In genomic region chr18:61988100-61988499, GRCh38 we compare ENCODE assay signal across 1 cellular context.
TF ChIP-seq lines count a peak whose summit lies in the region.

No MANE protein-coding gene starts in this region.

TF ChIP-seq in HEK293, 187 proteins besides CTCF, POLR2A, EP300 and RAD21 (continued from another document):
- TF ChIP-seq ZNF704 (tag by site-specific recombination; IDR thresholded peaks at IDR 0.05), result no peak
- TF ChIP-seq ZNF837 (tag by site-specific recombination; IDR thresholded peaks at IDR 0.05), result no peak
- peak; percentile 53; the same call in 1 of the 2 replicates for TF ChIP-seq ZXDB (tag by site-specific recombination; IDR thresholded peaks at IDR 0.05)
- TF ChIP-seq FEZF1 (tag by site-specific recombination; IDR thresholded peaks at IDR 0.05), result peak; percentile 55
- no peak for TF ChIP-seq YY1 (tag by site-specific recombination; IDR thresholded peaks at IDR 0.05)
- no peak for TF ChIP-seq ZNF639 (tag by site-specific recombination; IDR thresholded peaks at IDR 0.05)
- no peak for TF ChIP-seq SP2 (tag by site-specific recombination; IDR thresholded peaks at IDR 0.05)
- TF ChIP-seq, protein P1, sequence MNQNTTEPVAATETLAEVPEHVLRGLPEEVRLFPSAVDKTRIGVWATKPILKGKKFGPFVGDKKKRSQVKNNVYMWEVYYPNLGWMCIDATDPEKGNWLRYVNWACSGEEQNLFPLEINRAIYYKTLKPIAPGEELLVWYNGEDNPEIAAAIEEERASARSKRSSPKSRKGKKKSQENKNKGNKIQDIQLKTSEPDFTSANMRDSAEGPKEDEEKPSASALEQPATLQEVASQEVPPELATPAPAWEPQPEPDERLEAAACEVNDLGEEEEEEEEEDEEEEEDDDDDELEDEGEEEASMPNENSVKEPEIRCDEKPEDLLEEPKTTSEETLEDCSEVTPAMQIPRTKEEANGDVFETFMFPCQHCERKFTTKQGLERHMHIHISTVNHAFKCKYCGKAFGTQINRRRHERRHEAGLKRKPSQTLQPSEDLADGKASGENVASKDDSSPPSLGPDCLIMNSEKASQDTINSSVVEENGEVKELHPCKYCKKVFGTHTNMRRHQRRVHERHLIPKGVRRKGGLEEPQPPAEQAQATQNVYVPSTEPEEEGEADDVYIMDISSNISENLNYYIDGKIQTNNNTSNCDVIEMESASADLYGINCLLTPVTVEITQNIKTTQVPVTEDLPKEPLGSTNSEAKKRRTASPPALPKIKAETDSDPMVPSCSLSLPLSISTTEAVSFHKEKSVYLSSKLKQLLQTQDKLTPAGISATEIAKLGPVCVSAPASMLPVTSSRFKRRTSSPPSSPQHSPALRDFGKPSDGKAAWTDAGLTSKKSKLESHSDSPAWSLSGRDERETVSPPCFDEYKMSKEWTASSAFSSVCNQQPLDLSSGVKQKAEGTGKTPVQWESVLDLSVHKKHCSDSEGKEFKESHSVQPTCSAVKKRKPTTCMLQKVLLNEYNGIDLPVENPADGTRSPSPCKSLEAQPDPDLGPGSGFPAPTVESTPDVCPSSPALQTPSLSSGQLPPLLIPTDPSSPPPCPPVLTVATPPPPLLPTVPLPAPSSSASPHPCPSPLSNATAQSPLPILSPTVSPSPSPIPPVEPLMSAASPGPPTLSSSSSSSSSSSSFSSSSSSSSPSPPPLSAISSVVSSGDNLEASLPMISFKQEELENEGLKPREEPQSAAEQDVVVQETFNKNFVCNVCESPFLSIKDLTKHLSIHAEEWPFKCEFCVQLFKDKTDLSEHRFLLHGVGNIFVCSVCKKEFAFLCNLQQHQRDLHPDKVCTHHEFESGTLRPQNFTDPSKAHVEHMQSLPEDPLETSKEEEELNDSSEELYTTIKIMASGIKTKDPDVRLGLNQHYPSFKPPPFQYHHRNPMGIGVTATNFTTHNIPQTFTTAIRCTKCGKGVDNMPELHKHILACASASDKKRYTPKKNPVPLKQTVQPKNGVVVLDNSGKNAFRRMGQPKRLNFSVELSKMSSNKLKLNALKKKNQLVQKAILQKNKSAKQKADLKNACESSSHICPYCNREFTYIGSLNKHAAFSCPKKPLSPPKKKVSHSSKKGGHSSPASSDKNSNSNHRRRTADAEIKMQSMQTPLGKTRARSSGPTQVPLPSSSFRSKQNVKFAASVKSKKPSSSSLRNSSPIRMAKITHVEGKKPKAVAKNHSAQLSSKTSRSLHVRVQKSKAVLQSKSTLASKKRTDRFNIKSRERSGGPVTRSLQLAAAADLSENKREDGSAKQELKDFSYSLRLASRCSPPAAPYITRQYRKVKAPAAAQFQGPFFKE (tag by site-specific recombination; IDR thresholded peaks at IDR 0.05; ENCODE audit: borderline replicate concordance), result no peak
- TF ChIP-seq ZNF302 (tag by site-specific recombination; IDR thresholded peaks at IDR 0.05; ENCODE audit: low read depth), result no peak
- no peak for TF ChIP-seq ZNF423 (tag by site-specific recombination; IDR thresholded peaks at IDR 0.05)
- TF ChIP-seq ZBTB17 (tag by site-specific recombination; IDR thresholded peaks at IDR 0.05), result no peak
- no peak for TF ChIP-seq KLF10 (tag by site-specific recombination; IDR thresholded peaks at IDR 0.05)
- 0 out of 2 replicates have a peak, but pooled peaks have one; percentile 12 for TF ChIP-seq PRDM10 (tag by site-specific recombination; IDR thresholded peaks at IDR 0.05)
- no peak for TF ChIP-seq ZNF23 (tag by site-specific recombination; IDR thresholded peaks at IDR 0.05; ENCODE audit: borderline replicate concordance)
- peak; percentile 72 for TF ChIP-seq GLIS1 (tag by site-specific recombination; IDR thresholded peaks at IDR 0.05)
- TF ChIP-seq ZNF791 (tag by site-specific recombination; IDR thresholded peaks at IDR 0.05), result no peak
- TF ChIP-seq ZNF354C (tag by site-specific recombination; IDR thresholded peaks at IDR 0.05; ENCODE audit: borderline replicate concordance, low read depth), result no peak
- TF ChIP-seq ZNF654 (tag by site-specific recombination; IDR thresholded peaks at IDR 0.05; ENCODE audit: low read depth), result no peak
- no peak for TF ChIP-seq OSR2 (tag by site-specific recombination; IDR thresholded peaks at IDR 0.05)
TF ChIP-seq in HEK293: peak in this region for 13.
